22 cellular contexts compared by ENCODE assay signal in the genomic region with DNA sequence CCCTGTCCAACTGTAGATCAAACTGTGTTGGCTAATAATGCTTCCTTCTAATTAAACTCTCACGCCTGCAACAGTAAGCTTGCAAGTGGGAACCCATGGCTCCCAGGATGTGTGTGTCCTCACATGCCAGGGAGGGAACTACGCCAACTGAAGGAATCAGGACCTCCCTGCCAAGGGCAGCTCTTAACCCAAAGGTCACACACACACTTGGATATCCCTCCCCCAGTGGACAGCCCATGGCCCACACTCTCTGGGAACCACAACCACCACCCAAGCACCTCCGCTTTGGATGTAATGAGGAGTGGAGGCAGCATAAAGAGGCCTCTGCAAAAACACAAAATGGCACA.
DNase-seq lines count a peak whose midpoint lies in the region; TF ChIP-seq lines count a peak whose summit lies in the region.
"Had no signal": no experiment of that assay in that cellular context is flagged by ENCODE, and none has a peak within 500 bp of the region (broad histone marks: within the 10 kb centered on the region; RNA-seq: fewer than 3 reads in every experiment).

No MANE protein-coding gene starts in this region.

- no peak overlapping the region for H3T11ph ChIP-seq in H9 (ENCODE audit: low read length)

- H2AFZ ChIP-seq in neuronal stem cell (ENCODE audit: low read length) (no peak overlapping the region), H9 (ENCODE audit: low read length) (no peak overlapping the region), OCI-LY7 (ENCODE audit: low read length) (no peak overlapping the region)

- H3K27ac Mint-ChIP-seq in activated CD4-positive, alpha-beta T cell treated with anti-CD3 and anti-CD28 coated beads, Interleukin-2, amount 10 ng/mL, durations not matched to agents 7 days and 5 days: peak overlapping the region; percentile 37
- peak overlapping the region in 5 of 7 donors; percentile 7 to 86 (median 64) for H3K27ac Mint-ChIP-seq in CD4-positive, alpha-beta memory T cell
- H3K27ac Mint-ChIP-seq in H9: no peak overlapping the region
- H3K27ac Mint-ChIP-seq: dendritic cell treated with granulocyte-macrophage colony-stimulating factor and Interleukin-4, amounts not matched to agents 40 ng/mL and 50 ng/mL, for 4 days had no signal

- intact Hi-C loops in CD4-positive, alpha-beta memory T cell (cut with micrococcal nuclease): no loop called here
- intact Hi-C loops in OCI-LY7 (cut with micrococcal nuclease; ENCODE audit: unreplicated experiment): loop anchor here (10.0 kb wide), 1 partner anchor 419 kb away; no protein-coding TSS in a partner anchor

- no peaks in the 10 kb centered on the region for H3K9me2 ChIP-seq in OCI-LY7 (ENCODE audit: insufficient read depth, low read length)

- CTCF ChIA-PET in activated CD4-positive, alpha-beta T cell treated with anti-CD3 and anti-CD28 coated beads, Interleukin-2, amount 10 ng/mL, durations not matched to agents 7 days and 5 days (lab: Charles Lee): interaction anchor here (1.3 to 2.5 kb wide), 2 partner anchors 178 to 185 kb away, joined by 3 to 12 read pairs; no protein-coding TSS in a partner anchor
- CTCF ChIA-PET in CD4-positive, alpha-beta memory T cell (lab: Charles Lee; ENCODE audit: partially characterized antibody): interaction anchor here (0.7 to 5.4 kb wide), 5 partner anchors 12 to 185 kb away, joined by 3 to 22 read pairs (median 3); no protein-coding TSS in a partner anchor
- CTCF ChIA-PET in OCI-LY7 (lab: Charles Lee; ENCODE audit: unreplicated experiment): no interaction called here

- H3K18ac ChIP-seq in neuronal stem cell (ENCODE audit: low read length) (no peak overlapping the region), H9 (ENCODE audit: insufficient read length, low read depth, low read length) (no peak overlapping the region)

- H3K4me1 ChIP-seq in CD4-positive, alpha-beta memory T cell (ENCODE audit: insufficient read depth, low read length): peaks cover 60% of the 10 kb centered on the region
- H3K4me1 ChIP-seq in neuronal stem cell (ENCODE audit: control insufficient read depth in 2 of 2, insufficient read depth in 1 of 2, low read depth in 1 of 2, low read length in 2 of 2) (no peaks in the 10 kb centered on the region), H9 (ENCODE audit: insufficient read depth, low read length) (no peaks in the 10 kb centered on the region), OCI-LY7 (ENCODE audit: insufficient read depth, low read length, poor library complexity, severe bottlenecking) (peaks cover 14% of the 10 kb centered on the region)
- H3K4me1 ChIP-seq: ascending aorta had no signal

- no peak overlapping the region for H3K4me2 ChIP-seq in neuronal stem cell (ENCODE audit: insufficient read depth, low read length, poor library complexity, severe bottlenecking)
- H3K4me2 ChIP-seq in H9 (ENCODE audit: insufficient read depth, insufficient read length, low read length): no peak overlapping the region
- no peak overlapping the region for H3K4me2 ChIP-seq in OCI-LY7 (ENCODE audit: low read length)

- H3K36me3 ChIP-seq in CD4-positive, alpha-beta memory T cell (ENCODE audit: insufficient read depth, low read length): no peaks in the 10 kb centered on the region
- H3K36me3 ChIP-seq in neuronal stem cell (replicated peaks in 1 of 2; ENCODE audit: control insufficient read depth in 2 of 2, insufficient read depth in 2 of 2, low read length in 2 of 2) (no peaks in the 10 kb centered on the region), OCI-LY7 (ENCODE audit: insufficient read depth, low read length) (no peaks in the 10 kb centered on the region)
- H3K36me3 ChIP-seq: ascending aorta, cardiac muscle cell, thoracic aorta had no signal

- H3K9ac ChIP-seq in neuronal stem cell (ENCODE audit: low read depth, low read length, poor library complexity) (no peak overlapping the region), H9 (ENCODE audit: extremely low read depth, insufficient read length, low read length) (no peak overlapping the region)

- H2AK5ac ChIP-seq in neuronal stem cell (ENCODE audit: low read depth, low read length) (no peak overlapping the region), H9 (ENCODE audit: insufficient read length, low read length) (no peak overlapping the region)

- no peak overlapping the region for H2BK20ac ChIP-seq in H9 (ENCODE audit: low read depth, low read length, poor library complexity, severe bottlenecking)

- H2BK15ac ChIP-seq in neuronal stem cell (ENCODE audit: low read length) (no peak overlapping the region), H9 (ENCODE audit: low read depth, low read length) (no peak overlapping the region)

- H2BK12ac ChIP-seq in neuronal stem cell (ENCODE audit: low read length) (no peak overlapping the region), H9 (ENCODE audit: insufficient read length, low read depth, low read length) (no peak overlapping the region)

- no peak overlapping the region for H4K8ac ChIP-seq in neuronal stem cell (ENCODE audit: low read depth, low read length)
- no peak overlapping the region for H4K8ac ChIP-seq in H9 (replicated peaks; ENCODE audit: insufficient read length, low read depth, low read length)

- no peaks in the 10 kb centered on the region for H3K23me2 ChIP-seq in H9 (ENCODE audit: insufficient read length, low read depth, low read length, poor library complexity, severe bottlenecking)

- H3K4me1 Mint-ChIP-seq in activated CD4-positive, alpha-beta T cell treated with anti-CD3 and anti-CD28 coated beads, Interleukin-2, amount 10 ng/mL, durations not matched to agents 7 days and 5 days: peaks cover 66% of the 10 kb centered on the region
- peaks cover 47 to 73% (median 62%) of the 10 kb centered on the region in 4 donors for H3K4me1 Mint-ChIP-seq in CD4-positive, alpha-beta memory T cell
- H3K4me1 Mint-ChIP-seq in H9: 0 out of 4 replicates have a peak, but pooled peaks cover 0 to 3% of the 10 kb centered on the region in 2 experiments

- no peak for TF ChIP-seq CTCF in coronary artery (IDR thresholded peaks at IDR 0.05)
- TF ChIP-seq CTCF in H9 (conservative IDR thresholded peaks at IDR 0.05): no peak
- TF ChIP-seq CTCF in OCI-LY7 (conservative IDR thresholded peaks at IDR 0.05; ENCODE audit: low read length): no peak

- no peak overlapping the region for H3K4me3 Mint-ChIP-seq in activated CD4-positive, alpha-beta T cell treated with anti-CD3 and anti-CD28 coated beads, Interleukin-2, amount 10 ng/mL, durations not matched to agents 7 days and 5 days
- peak overlapping the region in 1 of 8 donors; percentile 48 for H3K4me3 Mint-ChIP-seq in CD4-positive, alpha-beta memory T cell
- H3K4me3 Mint-ChIP-seq in H9: no peak overlapping the region
- H3K4me3 Mint-ChIP-seq: activated CD4-positive, alpha-beta T cell treated with anti-CD3 and anti-CD28 coated beads, Interleukin-2, amount 10 ng/mL, durations not matched to agents 24 days and 14 days; activated naive CD8-positive, alpha-beta T cell treated with anti-CD3 and anti-CD28 coated beads for 36 hours; dendritic cell treated with granulocyte-macrophage colony-stimulating factor and Interleukin-4, amounts not matched to agents 40 ng/mL and 50 ng/mL, for 4 days had no signal

- no peak overlapping the region for H4K91ac ChIP-seq in neuronal stem cell (ENCODE audit: low read depth, low read length, poor library complexity)
- H4K91ac ChIP-seq in H9 (ENCODE audit: insufficient read length, low read depth, low read length): no peak overlapping the region

- H3K79me1 ChIP-seq in neuronal stem cell (ENCODE audit: low read depth, low read length) (no peaks in the 10 kb centered on the region), H9 (ENCODE audit: insufficient read depth, low read depth, low read length, poor library complexity, severe bottlenecking) (no peaks in the 10 kb centered on the region)

- H2BK5ac ChIP-seq in neuronal stem cell (ENCODE audit: low read length) (no peak overlapping the region), H9 (ENCODE audit: insufficient read length, low read length) (no peak overlapping the region)

- no peak overlapping the region for H2BK120ac ChIP-seq in neuronal stem cell (ENCODE audit: low read depth, low read length)
- no peak overlapping the region for H2BK120ac ChIP-seq in H9 (ENCODE audit: low read depth, low read length, poor library complexity, severe bottlenecking)

- H3K9me3 Mint-ChIP-seq in activated CD4-positive, alpha-beta T cell treated with anti-CD3 and anti-CD28 coated beads, Interleukin-2, amount 10 ng/mL, durations not matched to agents 7 days and 5 days: no peaks in the 10 kb centered on the region
- H3K9me3 Mint-ChIP-seq in CD4-positive, alpha-beta memory T cell: no peaks in the 10 kb centered on the region
- H3K9me3 Mint-ChIP-seq in H9: no peaks in the 10 kb centered on the region
- H3K9me3 Mint-ChIP-seq: activated CD4-positive, alpha-beta T cell treated with anti-CD3 and anti-CD28 coated beads, Interleukin-2, amount 10 ng/mL, durations not matched to agents 24 days and 14 days; activated naive CD8-positive, alpha-beta T cell treated with anti-CD3 and anti-CD28 coated beads for 36 hours; dendritic cell treated with granulocyte-macrophage colony-stimulating factor and Interleukin-4, amounts not matched to agents 40 ng/mL and 50 ng/mL, for 4 days had no signal

- no peaks in the 10 kb centered on the region for H4K20me1 ChIP-seq in H9 (ENCODE audit: control insufficient read depth, insufficient read depth, insufficient read length)
- H4K20me1 ChIP-seq in OCI-LY7 (ENCODE audit: insufficient read depth, low read length): no peaks in the 10 kb centered on the region

- H3K36me3 Mint-ChIP-seq in activated CD4-positive, alpha-beta T cell treated with anti-CD3 and anti-CD28 coated beads, Interleukin-2, amount 10 ng/mL, durations not matched to agents 7 days and 5 days (ENCODE audit: low read depth): no peaks in the 10 kb centered on the region
- no peaks in the 10 kb centered on the region for H3K36me3 Mint-ChIP-seq in CD4-positive, alpha-beta memory T cell
- H3K36me3 Mint-ChIP-seq in H9 (ENCODE audit: insufficient read depth in 1 of 3, low read depth in 3 of 3): no peaks in the 10 kb centered on the region
- H3K36me3 Mint-ChIP-seq: activated naive CD8-positive, alpha-beta T cell treated with anti-CD3 and anti-CD28 coated beads for 36 hours had no signal

- H3K4me3 ChIP-seq in CD4-positive, alpha-beta memory T cell (ENCODE audit: low read length in 2 of 2): no peak overlapping the region
- H3K4me3 ChIP-seq in coronary artery (no peak overlapping the region), neuronal stem cell (ENCODE audit: low read length in 2 of 2) (no peak overlapping the region), OCI-LY7 (ENCODE audit: low read depth, low read length, poor library complexity, severe bottlenecking) (no peak overlapping the region)
- H3K4me3 ChIP-seq: ascending aorta, cardiac muscle cell, SK-N-MC, thoracic aorta had no signal

- H3K27me3 ChIP-seq in CD4-positive, alpha-beta memory T cell (ENCODE audit: insufficient read depth, low read length): no peaks in the 10 kb centered on the region
- H3K27me3 ChIP-seq in neuronal stem cell (ENCODE audit: control insufficient read depth in 3 of 3, insufficient read depth in 3 of 3, low read depth in 1 of 3, low read length in 3 of 3) (peaks cover 0 to 13% (median 0%) of the 10 kb centered on the region in 3 experiments), H9 (ENCODE audit: insufficient read depth, low read length) (no peaks in the 10 kb centered on the region)
- H3K27me3 ChIP-seq: ascending aorta, cardiac muscle cell had no signal

- H3K14ac ChIP-seq in neuronal stem cell (ENCODE audit: low read length): no peak overlapping the region
- no peak overlapping the region for H3K14ac ChIP-seq in H9 (ENCODE audit: insufficient read depth, low read length)

- H4K5ac ChIP-seq in H9 (ENCODE audit: insufficient read length, low read depth, low read length): no peak overlapping the region

- no peaks in the 10 kb centered on the region for H3K27me3 Mint-ChIP-seq in activated CD4-positive, alpha-beta T cell treated with anti-CD3 and anti-CD28 coated beads, Interleukin-2, amount 10 ng/mL, durations not matched to agents 7 days and 5 days
- no peaks in the 10 kb centered on the region for H3K27me3 Mint-ChIP-seq in CD4-positive, alpha-beta memory T cell
- peaks cover 1% of the 10 kb centered on the region for H3K27me3 Mint-ChIP-seq in H9 (ENCODE audit: low read depth)
- H3K27me3 Mint-ChIP-seq: activated naive CD8-positive, alpha-beta T cell treated with anti-CD3 and anti-CD28 coated beads for 36 hours had no signal

- POLR2A ChIA-PET in activated CD4-positive, alpha-beta T cell treated with anti-CD3 and anti-CD28 coated beads, Interleukin-2, amount 10 ng/mL, durations not matched to agents 7 days and 5 days (lab: Charles Lee): no interaction called here
- POLR2A ChIA-PET in CD4-positive, alpha-beta memory T cell (lab: Charles Lee; ENCODE audit: partially characterized antibody): interaction anchor here (1.7 to 19.4 kb wide), 3 partner anchors 63 to 170 kb away, joined by 6 to 209 read pairs (median 7); a partner anchor contains a TSS
- POLR2A ChIA-PET in OCI-LY7 (lab: Charles Lee): no interaction called here

- H3K4ac ChIP-seq in neuronal stem cell (ENCODE audit: low read length) (no peak overlapping the region), H9 (ENCODE audit: low read depth, low read length) (no peak overlapping the region)

- no peak overlapping the region for H3K56ac ChIP-seq in H9 (ENCODE audit: insufficient read length, low read depth, low read length)

- WGBS in neuronal stem cell (ENCODE audit: extremely low coverage in 2 of 2, insufficient read length in 2 of 2, insufficient replicate concordance in 1 of 2), 2 donors: no CpG with 5 or more reads among the region's 3 CpGs
- WGBS in H9 (ENCODE audit: extremely low coverage, insufficient read length, low lambda C conversion rate): no CpG with 5 or more reads among the region's 3 CpGs

- peak overlapping the region; percentile 26 for H3K23ac ChIP-seq in neuronal stem cell (ENCODE audit: low read depth, low read length, poor library complexity)
- H3K23ac ChIP-seq in H9 (ENCODE audit: insufficient read length, low read depth, low read length): no peak overlapping the region

- no peak overlapping the region for H3K27ac ChIP-seq in CD4-positive, alpha-beta memory T cell (ENCODE audit: low read depth, low read length)
- H3K27ac ChIP-seq in coronary artery (peak overlapping the region in 1 of 2 donors; percentile 11), neuronal stem cell (replicated peaks; ENCODE audit: low read length) (no peak overlapping the region), H9 (ENCODE audit: insufficient read length, low read depth, low read length) (no peak overlapping the region), OCI-LY7 (ENCODE audit: low read depth, low read length, poor library complexity, severe bottlenecking) (no peak overlapping the region)
- H3K27ac ChIP-seq: cardiac muscle cell, SK-N-MC, thoracic aorta had no signal

- H3K79me2 ChIP-seq in H9 (ENCODE audit: insufficient read depth, low read length) (no peaks in the 10 kb centered on the region), OCI-LY7 (ENCODE audit: insufficient read depth, low read depth, low read length) (no peaks in the 10 kb centered on the region)

- no peaks in the 10 kb centered on the region for H3K9me3 ChIP-seq in CD4-positive, alpha-beta memory T cell (ENCODE audit: control insufficient read depth in 1 of 2, low read length in 2 of 2)
- H3K9me3 ChIP-seq in neuronal stem cell (replicated peaks in 1 of 2; ENCODE audit: control insufficient read depth in 2 of 2, insufficient read depth in 1 of 2, low read depth in 1 of 2, low read length in 2 of 2): no peaks in the 10 kb centered on the region
- no peaks in the 10 kb centered on the region for H3K9me3 ChIP-seq in H9 (ENCODE audit: control insufficient read depth, low read depth, low read length)
- H3K9me3 ChIP-seq in OCI-LY7 (ENCODE audit: low read length): no peaks in the 10 kb centered on the region
- H3K9me3 ChIP-seq: ascending aorta, thoracic aorta had no signal

- DNase-seq in activated CD4-positive, alpha-beta T cell treated with anti-CD3 and anti-CD28 coated beads, Interleukin-2, amount 10 ng/mL, durations not matched to agents 7 days and 5 days: no peak
- no peak for DNase-seq in activated CD4-positive, alpha-beta T cell treated with anti-CD3 and anti-CD28 coated beads, Interleukin-2, amount 50 U/mL, for 48 hours
- DNase-seq in CD4-positive, alpha-beta memory T cell: no peak
- DNase-seq in coronary artery (ENCODE audit: low spot score) (peak; percentile 55), neuronal stem cell (ENCODE audit: low spot score) (no peak), SHP77 (lab: John Stamatoyannopoulos, UW) (no peak), H9 (no peak), OCI-LY7 (ENCODE audit: low spot score) (no peak)
- DNase-seq: 8988T; activated naive CD8-positive, alpha-beta T cell treated with anti-CD3 and anti-CD28 coated beads for 36 hours; AML-193; DMS79; mammary epithelial cell; NCI-H446; NCI-H774; stimulated activated naive CD8-positive, alpha-beta T cell treated with anti-CD3 and anti-CD28 coated beads, Interleukin-15, Interleukin-2, amounts not matched to agents 100 U/mL and 50 U/mL, for 24 hours had no signal

- BruUV-seq in OCI-LY7 (replicated peaks; lab: Mats Ljungman, UMichigan): no TSS peak

Comparison
In these comparisons a context has a peak if more than half of its experiments do, and no peak if none do; other contexts are left out.
1. H3K27ac Mint-ChIP-seq: peak in activated CD4-positive, alpha-beta T cell treated with anti-CD3 and anti-CD28 coated beads, Interleukin-2, amount 10 ng/mL, durations not matched to agents 7 days and 5 days (single experiment) and CD4-positive, alpha-beta memory T cell (5 of 7); none in H9 (0 of 3).